19 cellular contexts compared by ENCODE assay signal in the genomic region with DNA sequence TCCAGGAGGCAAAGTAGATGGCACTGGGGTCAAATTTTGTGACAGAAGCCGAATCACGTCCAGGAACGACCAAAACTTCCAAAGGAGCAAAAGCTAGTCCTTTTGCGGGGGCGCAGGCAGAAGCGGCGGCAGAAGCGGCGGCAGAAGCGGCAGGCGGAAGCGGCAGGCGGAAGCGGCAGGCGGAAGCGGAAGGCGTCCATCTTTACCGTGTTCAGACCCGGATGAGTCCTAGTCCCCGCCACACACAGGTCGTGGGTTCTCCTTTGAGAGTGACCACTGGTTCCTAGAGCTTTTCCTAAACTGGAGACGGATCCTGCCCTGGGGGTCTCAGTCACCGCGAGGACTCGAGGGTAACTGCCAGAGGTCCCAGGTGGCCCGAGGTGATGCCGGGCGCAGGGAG. TPM values are rescaled to one million over a fixed set of nuclear protein-coding genes. Genes with fewer than 3 reads are reported as not detected.
A peak's percentile ranks its signal among the peaks of the same experiment; 100 is the strongest.
DNase-seq lines count a peak whose midpoint lies in the region; ATAC-seq, FAIRE-seq and TF ChIP-seq lines count a peak whose summit lies in the region.
"Had no signal": no experiment of that assay in that cellular context is flagged by ENCODE, and none has a peak within 500 bp of the region (broad histone marks: within the 10 kb centered on the region; RNA-seq: fewer than 3 reads in every experiment).

No MANE protein-coding gene starts in this region.

- H4K20me1 ChIP-seq in OCI-LY1 (ENCODE audit: insufficient read depth, low read length), result no peaks in the 10 kb centered on the region

- peak overlapping the region; percentile 52 for H3K4me3 Mint-ChIP-seq in natural killer cell
- no peak overlapping the region for H3K4me3 Mint-ChIP-seq in natural killer cell treated with Interleukin-12 subunit alpha and Interleukin-12 subunit beta and Interleukin-15 and Interleukin-18, amount 100 ng/mL, for 72 hours
- H3K4me3 Mint-ChIP-seq in central memory CD8-positive, alpha-beta T cell, result peak overlapping the region; percentile 29
- H3K4me3 Mint-ChIP-seq in stimulated activated memory B cell treated with anti-CD40 and anti-IgM and Interleukin-4, amounts not matched to agents 10 μg/mL and 1 μg/mL and 100 μg/mL, for 72 hours, result peak overlapping the region; percentile 36
- H3K4me3 Mint-ChIP-seq: HFFc6 had no signal

- intact Hi-C loops in natural killer cell (cut with micrococcal nuclease), result no loop called here

- ATAC-seq in natural killer cell, result no peak
- no peak for ATAC-seq in natural killer cell treated with Interleukin-12 subunit alpha and Interleukin-12 subunit beta and Interleukin-15 and Interleukin-18, amount 100 ng/mL, for 72 hours
- ATAC-seq in central memory CD8-positive, alpha-beta T cell (replicated peaks; ENCODE audit: extremely low read depth, poor library complexity, severe bottlenecking), result no peak
- no peak for ATAC-seq in stimulated activated memory B cell treated with anti-CD40 and anti-IgM and Interleukin-4, amounts not matched to agents 10 μg/mL and 1 μg/mL and 100 μg/mL, for 72 hours
- ATAC-seq: Right ventricle myocardium inferior had no signal

- no peak for FAIRE-seq in RCC 7860 (lab: Jason Lieb, UNC)
- FAIRE-seq: G401.6, GM18507 had no signal

- H3K4me3 ChIP-seq in OCI-LY1 (ENCODE audit: low read depth, low read length, poor library complexity, severe bottlenecking) (peak overlapping the region; percentile 80), SJCRH30 (no peak overlapping the region)
- H3K4me3 ChIP-seq: SK-N-MC had no signal

- H3K4me1 ChIP-seq in OCI-LY1 (ENCODE audit: insufficient read depth, low read length, severe bottlenecking) (peaks cover 8% of the 10 kb centered on the region), SJCRH30 (peaks cover 10% of the 10 kb centered on the region)

- H3K36me3 ChIP-seq in OCI-LY1 (ENCODE audit: insufficient read depth, low read length), result no peaks in the 10 kb centered on the region
- no peaks in the 10 kb centered on the region for H3K36me3 ChIP-seq in SJCRH30

- H3K27ac ChIP-seq in OCI-LY1 (ENCODE audit: low read depth, low read length, poor library complexity, severe bottlenecking) (no peak overlapping the region), SJCRH30 (no peak overlapping the region)
- H3K27ac ChIP-seq: SK-N-MC had no signal

- H3K36me3 Mint-ChIP-seq in natural killer cell, result no peaks in the 10 kb centered on the region
- H3K36me3 Mint-ChIP-seq in natural killer cell treated with Interleukin-12 subunit alpha and Interleukin-12 subunit beta and Interleukin-15 and Interleukin-18, amount 100 ng/mL, for 72 hours, result no peaks in the 10 kb centered on the region
- no peaks in the 10 kb centered on the region for H3K36me3 Mint-ChIP-seq in central memory CD8-positive, alpha-beta T cell (ENCODE audit: insufficient read depth)
- H3K36me3 Mint-ChIP-seq in stimulated activated memory B cell treated with anti-CD40 and anti-IgM and Interleukin-4, amounts not matched to agents 10 μg/mL and 1 μg/mL and 100 μg/mL, for 72 hours, result no peaks in the 10 kb centered on the region
- H3K36me3 Mint-ChIP-seq: CD4-positive, alpha-beta memory T cell had no signal

- H3K9ac ChIP-seq in OCI-LY1 (ENCODE audit: low read length), result peak overlapping the region; percentile 59

- no peaks in the 10 kb centered on the region for H3F3A ChIP-seq in OCI-LY1 (ENCODE audit: insufficient read depth, low read length)

- no peaks in the 10 kb centered on the region for H3K79me2 ChIP-seq in OCI-LY1 (ENCODE audit: insufficient read depth, low read length)

- H3K4me1 Mint-ChIP-seq in natural killer cell, result peaks cover 0 to 2% of the 10 kb centered on the region in 2 donors
- peaks cover under 1 to 2% of the 10 kb centered on the region in 2 donors for H3K4me1 Mint-ChIP-seq in natural killer cell treated with Interleukin-12 subunit alpha and Interleukin-12 subunit beta and Interleukin-15 and Interleukin-18, amount 100 ng/mL, for 72 hours (ENCODE audit: low read depth in 2 of 2)
- H3K4me1 Mint-ChIP-seq in central memory CD8-positive, alpha-beta T cell, result peaks cover 2% of the 10 kb centered on the region
- no peaks in the 10 kb centered on the region for H3K4me1 Mint-ChIP-seq in stimulated activated memory B cell treated with anti-CD40 and anti-IgM and Interleukin-4, amounts not matched to agents 10 μg/mL and 1 μg/mL and 100 μg/mL, for 72 hours

- no peaks in the 10 kb centered on the region for H3K27me3 ChIP-seq in OCI-LY1 (ENCODE audit: insufficient read depth, low read length)
- no peaks in the 10 kb centered on the region for H3K27me3 ChIP-seq in SJCRH30

- peak overlapping the region; percentile 72 for H2AFZ ChIP-seq in OCI-LY1 (ENCODE audit: low read length)

- peak overlapping the region; percentile 79 for H3K4me2 ChIP-seq in OCI-LY1 (ENCODE audit: low read length)

- H3K9me3 ChIP-seq in OCI-LY1 (ENCODE audit: low read length), result peaks cover 3% of the 10 kb centered on the region; the same call in 1 of the 2 replicates
- H3K9me3 ChIP-seq in SJCRH30 (replicated peaks), result no peaks in the 10 kb centered on the region

- no peaks in the 10 kb centered on the region for H3K9me2 ChIP-seq in OCI-LY1 (ENCODE audit: low read depth, low read length)

- H3K27me3 Mint-ChIP-seq in natural killer cell (ENCODE audit: low read depth in 2 of 2), result peaks cover 46 to 52% of the 10 kb centered on the region in 2 donors
- peaks cover 19 to 38% of the 10 kb centered on the region in 2 donors for H3K27me3 Mint-ChIP-seq in natural killer cell treated with Interleukin-12 subunit alpha and Interleukin-12 subunit beta and Interleukin-15 and Interleukin-18, amount 100 ng/mL, for 72 hours
- no peaks in the 10 kb centered on the region for H3K27me3 Mint-ChIP-seq in central memory CD8-positive, alpha-beta T cell
- H3K27me3 Mint-ChIP-seq in stimulated activated memory B cell treated with anti-CD40 and anti-IgM and Interleukin-4, amounts not matched to agents 10 μg/mL and 1 μg/mL and 100 μg/mL, for 72 hours, result peaks cover 28% of the 10 kb centered on the region

- DNase-seq in natural killer cell (no peak), SJCRH30 (no peak), hepatic stellate cell (ENCODE audit: low spot score) (no peak), RCC 7860 (ENCODE audit: low spot score) (no peak)
- DNase-seq in natural killer cell treated with Interleukin-12 subunit alpha and Interleukin-12 subunit beta and Interleukin-15 and Interleukin-18, amount 100 ng/mL, for 72 hours (ENCODE audit: low spot score), result no peak
- no peak for DNase-seq in central memory CD8-positive, alpha-beta T cell (ENCODE audit: low spot score in 2 of 2)
- DNase-seq: CD4-positive, alpha-beta memory T cell; DMS79 treated with DMSO at 0.1 percent for 48 hours; HFFc6; KG1; NCI-H1048; NCI-H146; NCI-H2227 treated with DMSO at 0.1 percent for 48 hours had no signal

- H3K27ac Mint-ChIP-seq in natural killer cell, result no peak overlapping the region
- H3K27ac Mint-ChIP-seq in natural killer cell treated with Interleukin-12 subunit alpha and Interleukin-12 subunit beta and Interleukin-15 and Interleukin-18, amount 100 ng/mL, for 72 hours, result no peak overlapping the region
- H3K27ac Mint-ChIP-seq in central memory CD8-positive, alpha-beta T cell (ENCODE audit: low read depth), result no peak overlapping the region
- H3K27ac Mint-ChIP-seq in stimulated activated memory B cell treated with anti-CD40 and anti-IgM and Interleukin-4, amounts not matched to agents 10 μg/mL and 1 μg/mL and 100 μg/mL, for 72 hours, result no peak overlapping the region
- H3K27ac Mint-ChIP-seq: HFFc6 had no signal

- no peak for TF ChIP-seq CTCF in natural killer cell (IDR thresholded peaks at IDR 0.05)
- no peak for TF ChIP-seq CTCF in OCI-LY1 (IDR thresholded peaks at IDR 0.05; ENCODE audit: low read length)

- H3K9me3 Mint-ChIP-seq in natural killer cell, result no peaks in the 10 kb centered on the region
- H3K9me3 Mint-ChIP-seq in natural killer cell treated with Interleukin-12 subunit alpha and Interleukin-12 subunit beta and Interleukin-15 and Interleukin-18, amount 100 ng/mL, for 72 hours, result no peaks in the 10 kb centered on the region
- no peaks in the 10 kb centered on the region for H3K9me3 Mint-ChIP-seq in central memory CD8-positive, alpha-beta T cell
- peaks cover 2% of the 10 kb centered on the region for H3K9me3 Mint-ChIP-seq in stimulated activated memory B cell treated with anti-CD40 and anti-IgM and Interleukin-4, amounts not matched to agents 10 μg/mL and 1 μg/mL and 100 μg/mL, for 72 hours
- H3K9me3 Mint-ChIP-seq: HFFc6 had no signal

RNA-seq across cellular contexts. Expression of gene POFUT2, which starts 53.6 kb away (rescaled TPM):
- total RNA-seq in natural killer cell, result 10 to 100 TPM; 41.4 to 46.0 (median 43.3) TPM
- total RNA-seq in natural killer cell treated with Interleukin-12 subunit alpha and Interleukin-12 subunit beta and Interleukin-15 and Interleukin-18, amount 100 ng/mL, for 72 hours, result 10 to 100 TPM; 16.5 to 23.5 TPM
- total RNA-seq in SJCRH30 (2014; rRNA removed; shearing (Covaris generic)), result 15.2 and 16.5 TPM in 2 replicates
